In genomic region chr11:35352107-35352888, GRCh38 we compare ENCODE assay signal across 12 cellular contexts.
DNase-seq lines count a peak whose midpoint lies in the region; ATAC-seq and TF ChIP-seq lines count a peak whose summit lies in the region.
"Had no signal": no experiment of that assay in that cellular context is flagged by ENCODE, and none has a peak within 500 bp of the region (broad histone marks: within the 10 kb centered on the region; RNA-seq: fewer than 3 reads in every experiment).

No MANE protein-coding gene starts in this region.

- H3K36me3 ChIP-seq in heart left ventricle = no peaks in the 10 kb centered on the region
- H3K36me3 ChIP-seq: transverse colon had no signal

- H3K4me1 ChIP-seq in heart left ventricle = peaks cover 0 to 47% (median 10%) of the 10 kb centered on the region in 12 donors
- H3K4me1 ChIP-seq: transverse colon had no signal

- ATAC-seq in activated naive CD8-positive, alpha-beta T cell treated with anti-CD3 and anti-CD28 coated beads, Interleukin-2, amount 10 ng/mL, durations not matched to agents 7 days and 5 days (ENCODE audit: low read depth) = no peak
- peak; percentile 68 to 93 (median 82) for ATAC-seq in heart left ventricle
- no peak for ATAC-seq in HG02870 (IDR thresholded peaks at IDR 0.05; ENCODE audit: unreplicated experiment)
- ATAC-seq in HG03139 (IDR thresholded peaks at IDR 0.05; ENCODE audit: unreplicated experiment) = no peak
- ATAC-seq: activated T-helper 17 cell treated with anti-CD3 and anti-CD28 coated beads, Interleukin-2, amount 50 U/mL, for 72 hours had no signal

- no peaks in the 10 kb centered on the region for H3K9me3 Mint-ChIP-seq in activated naive CD8-positive, alpha-beta T cell treated with anti-CD3 and anti-CD28 coated beads, Interleukin-2, amount 10 ng/mL, durations not matched to agents 7 days and 5 days
- H3K9me3 Mint-ChIP-seq in activated naive CD8-positive, alpha-beta T cell treated with anti-CD3 and anti-CD28 coated beads for 36 hours = no peaks in the 10 kb centered on the region
- H3K9me3 Mint-ChIP-seq: activated T-helper 17 cell treated with anti-CD3 and anti-CD28 coated beads, Interleukin-2, amount 50 U/mL, for 72 hours had no signal

- peaks cover 2% of the 10 kb centered on the region for H3K27me3 Mint-ChIP-seq in activated naive CD8-positive, alpha-beta T cell treated with anti-CD3 and anti-CD28 coated beads, Interleukin-2, amount 10 ng/mL, durations not matched to agents 7 days and 5 days
- H3K27me3 Mint-ChIP-seq in activated naive CD8-positive, alpha-beta T cell treated with anti-CD3 and anti-CD28 coated beads for 36 hours = no peaks in the 10 kb centered on the region
- H3K27me3 Mint-ChIP-seq: activated T-helper 17 cell treated with anti-CD3 and anti-CD28 coated beads, Interleukin-2, amount 50 U/mL, for 72 hours had no signal

- WGBS in heart left ventricle, 4 donors = 39 to 57% (median 50%) methylated on average over 3 of the region's 3 CpGs

- intact Hi-C loops in heart left ventricle (cut with DNase I) = no loop called here

- H3K27ac Mint-ChIP-seq in activated naive CD8-positive, alpha-beta T cell treated with anti-CD3 and anti-CD28 coated beads, Interleukin-2, amount 10 ng/mL, durations not matched to agents 7 days and 5 days = peak overlapping the region; percentile 42
- no peak overlapping the region for H3K27ac Mint-ChIP-seq in activated naive CD8-positive, alpha-beta T cell treated with anti-CD3 and anti-CD28 coated beads for 36 hours
- H3K27ac Mint-ChIP-seq: activated T-helper 17 cell treated with anti-CD3 and anti-CD28 coated beads, Interleukin-2, amount 50 U/mL, for 72 hours had no signal

- peak overlapping the region in 8 of 12 donors; percentile 18 to 62 (median 34) for H3K27ac ChIP-seq in heart left ventricle
- H3K27ac ChIP-seq: transverse colon had no signal

- no peak for DNase-seq in activated naive CD8-positive, alpha-beta T cell treated with anti-CD3 and anti-CD28 coated beads, Interleukin-2, amount 10 ng/mL, durations not matched to agents 7 days and 5 days
- DNase-seq in activated naive CD8-positive, alpha-beta T cell treated with anti-CD3 and anti-CD28 coated beads for 36 hours = no peak
- peak; percentile 75 for DNase-seq in astrocyte of the spinal cord (ENCODE audit: low read depth, low spot score)
- DNase-seq in heart left ventricle = peak in 3 of 5 donors; percentile 62 to 82 (median 70)
- DNase-seq in stromal cell of bone marrow (ENCODE audit: low read depth) = peak; percentile 55
- no peak for DNase-seq in SHP77 treated with DMSO at 0.1 percent for 48 hours (lab: John Stamatoyannopoulos, UW)
- DNase-seq: activated CD4-positive, alpha-beta T cell treated with anti-CD3 and anti-CD28 coated beads for 1 hour; cerebellar nuclear complex; transverse colon had no signal

- TF ChIP-seq CTCF in astrocyte of the spinal cord (IDR thresholded peaks at IDR 0.05; ENCODE audit: low read depth, low read length) = no peak
- no peak for TF ChIP-seq CTCF in heart left ventricle (IDR thresholded peaks at IDR 0.05)

- POLR2A ChIA-PET in activated naive CD8-positive, alpha-beta T cell treated with anti-CD3 and anti-CD28 coated beads, Interleukin-2, amount 10 ng/mL, durations not matched to agents 7 days and 5 days (lab: Charles Lee) = no interaction called here

- H3K36me3 Mint-ChIP-seq in activated naive CD8-positive, alpha-beta T cell treated with anti-CD3 and anti-CD28 coated beads, Interleukin-2, amount 10 ng/mL, durations not matched to agents 7 days and 5 days = peaks cover 1% of the 10 kb centered on the region
- H3K36me3 Mint-ChIP-seq in activated naive CD8-positive, alpha-beta T cell treated with anti-CD3 and anti-CD28 coated beads for 36 hours = no peaks in the 10 kb centered on the region

- H3K4me3 Mint-ChIP-seq in activated naive CD8-positive, alpha-beta T cell treated with anti-CD3 and anti-CD28 coated beads, Interleukin-2, amount 10 ng/mL, durations not matched to agents 7 days and 5 days = no peak overlapping the region
- H3K4me3 Mint-ChIP-seq in activated naive CD8-positive, alpha-beta T cell treated with anti-CD3 and anti-CD28 coated beads for 36 hours = no peak overlapping the region
- H3K4me3 Mint-ChIP-seq: activated T-helper 17 cell treated with anti-CD3 and anti-CD28 coated beads, Interleukin-2, amount 50 U/mL, for 72 hours had no signal

- H3K9me3 ChIP-seq in heart left ventricle = no peaks in the 10 kb centered on the region
- H3K9me3 ChIP-seq: transverse colon had no signal

- TF ChIP-seq POLR2A in heart left ventricle (IDR thresholded peaks at IDR 0.05) = no peak

- no peaks in the 10 kb centered on the region for H3K27me3 ChIP-seq in heart left ventricle
- H3K27me3 ChIP-seq: transverse colon had no signal

- H3K4me3 ChIP-seq in astrocyte of the spinal cord (ENCODE audit: low read depth, low read length) (no peak overlapping the region), heart left ventricle (no peak overlapping the region)
- H3K4me3 ChIP-seq: transverse colon had no signal

- in situ Hi-C loops in astrocyte of the spinal cord (cut with HindIII; ENCODE audit: low sequenced_read_pairs) = no loop called here

- H3K4me1 Mint-ChIP-seq in activated naive CD8-positive, alpha-beta T cell treated with anti-CD3 and anti-CD28 coated beads, Interleukin-2, amount 10 ng/mL, durations not matched to agents 7 days and 5 days = peaks cover 16% of the 10 kb centered on the region
- peaks cover 20% of the 10 kb centered on the region for H3K4me1 Mint-ChIP-seq in activated naive CD8-positive, alpha-beta T cell treated with anti-CD3 and anti-CD28 coated beads for 36 hours

Comparison
In these comparisons a context has a peak if more than half of its experiments do, and no peak if none do; other contexts are left out.
1. ATAC-seq: peak in heart left ventricle (4 of 4); none in activated naive CD8-positive, alpha-beta T cell treated with anti-CD3 and anti-CD28 coated beads, Interleukin-2, amount 10 ng/mL, durations not matched to agents 7 days and 5 days (single experiment), HG02870 (single experiment) and HG03139 (single experiment).
2. DNase-seq: peak in astrocyte of the spinal cord (single experiment), heart left ventricle (3 of 5) and stromal cell of bone marrow (single experiment); none in activated naive CD8-positive, alpha-beta T cell treated with anti-CD3 and anti-CD28 coated beads, Interleukin-2, amount 10 ng/mL, durations not matched to agents 7 days and 5 days (single experiment), activated naive CD8-positive, alpha-beta T cell treated with anti-CD3 and anti-CD28 coated beads for 36 hours (single experiment) and SHP77 treated with DMSO at 0.1 percent for 48 hours (single experiment).